In the genomic region with DNA sequence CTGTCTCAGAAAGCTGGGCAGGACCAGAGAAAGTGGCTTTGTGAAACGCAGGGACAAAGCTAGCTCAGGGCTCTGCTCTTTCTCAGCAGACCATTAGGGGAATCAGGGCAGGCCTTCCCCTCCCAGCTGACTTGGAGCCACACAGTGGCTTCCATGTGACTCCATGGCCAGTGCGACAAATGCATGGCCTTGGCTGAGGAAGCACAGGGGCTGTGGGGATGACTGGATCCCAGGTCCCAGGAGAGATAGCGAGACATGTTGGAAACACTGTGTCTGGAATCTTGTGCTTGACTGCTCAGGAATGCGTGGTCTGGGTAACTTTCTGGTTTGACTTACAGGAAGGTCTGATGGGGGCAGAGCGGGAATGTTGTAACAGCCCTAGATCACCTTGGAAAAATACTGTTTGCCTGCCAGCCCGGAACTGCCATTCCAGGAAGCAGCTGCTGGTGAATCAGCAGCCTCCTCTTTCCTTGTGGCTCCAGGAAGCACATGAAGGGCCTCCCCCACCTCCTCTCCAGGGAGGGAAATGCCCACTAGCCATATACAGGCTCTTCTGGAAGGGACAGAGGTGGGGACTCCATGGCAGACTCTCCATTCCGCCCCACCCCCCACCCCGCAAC, we compare ENCODE assay signal across 8 cellular contexts.
DNase-seq lines count a peak whose midpoint lies in the region; ATAC-seq and TF ChIP-seq lines count a peak whose summit lies in the region.

No MANE protein-coding gene starts in this region.

- peak; percentile 91 for ATAC-seq in mucosa of descending colon

- H3K9me3 ChIP-seq in mucosa of descending colon = no peaks in the 10 kb centered on the region

- H3K4me3 ChIP-seq in mucosa of descending colon = no peak overlapping the region

- peaks cover 6% of the 10 kb centered on the region for H3K4me1 ChIP-seq in mucosa of descending colon (ENCODE audit: low read depth)

- no peaks in the 10 kb centered on the region for H3K36me3 ChIP-seq in mucosa of descending colon (ENCODE audit: low read depth)

- TF ChIP-seq CTCF in mucosa of descending colon (IDR thresholded peaks at IDR 0.05) = no peak

- intact Hi-C loops in mucosa of descending colon (cut with DNase I, micrococcal nuclease) = no loop called here

- DNase-seq in COLO829 (ENCODE audit: low spot score) (peak; percentile 85), NCI-H2196 treated with DMSO at 0.1 percent for 48 hours (lab: John Stamatoyannopoulos, UW; ENCODE audit: unreplicated experiment) (peak; percentile 39), dermis blood vessel endothelial cell (peak; percentile 99), mucosa of descending colon (peak; percentile 71 to 82 (median 75)), NCI-H1417 treated with DMSO at 0.1 percent for 48 hours (lab: John Stamatoyannopoulos, UW) (no peak), germinal center (ENCODE audit: low spot score) (no peak), ecto neural progenitor cell (ENCODE audit: low spot score) (no peak)
- no peak for DNase-seq in stimulated activated CD4-positive, alpha-beta T cell treated with anti-CD3 and anti-CD28 coated beads, Interleukin-4, amount 100 ng/mL, for 4 hours

Comparison
In these comparisons a context has a peak if more than half of its experiments do, and no peak if none do; other contexts are left out.
1. DNase-seq: peak in COLO829 (single experiment), NCI-H2196 treated with DMSO at 0.1 percent for 48 hours (single experiment), dermis blood vessel endothelial cell (single experiment) and mucosa of descending colon (3 of 3); none in NCI-H1417 treated with DMSO at 0.1 percent for 48 hours (single experiment), germinal center (single experiment), ecto neural progenitor cell (single experiment) and stimulated activated CD4-positive, alpha-beta T cell treated with anti-CD3 and anti-CD28 coated beads, Interleukin-4, amount 100 ng/mL, for 4 hours (0 of 2).